Comparison of ENCODE assay signal across 20 cellular contexts in the genomic region with DNA sequence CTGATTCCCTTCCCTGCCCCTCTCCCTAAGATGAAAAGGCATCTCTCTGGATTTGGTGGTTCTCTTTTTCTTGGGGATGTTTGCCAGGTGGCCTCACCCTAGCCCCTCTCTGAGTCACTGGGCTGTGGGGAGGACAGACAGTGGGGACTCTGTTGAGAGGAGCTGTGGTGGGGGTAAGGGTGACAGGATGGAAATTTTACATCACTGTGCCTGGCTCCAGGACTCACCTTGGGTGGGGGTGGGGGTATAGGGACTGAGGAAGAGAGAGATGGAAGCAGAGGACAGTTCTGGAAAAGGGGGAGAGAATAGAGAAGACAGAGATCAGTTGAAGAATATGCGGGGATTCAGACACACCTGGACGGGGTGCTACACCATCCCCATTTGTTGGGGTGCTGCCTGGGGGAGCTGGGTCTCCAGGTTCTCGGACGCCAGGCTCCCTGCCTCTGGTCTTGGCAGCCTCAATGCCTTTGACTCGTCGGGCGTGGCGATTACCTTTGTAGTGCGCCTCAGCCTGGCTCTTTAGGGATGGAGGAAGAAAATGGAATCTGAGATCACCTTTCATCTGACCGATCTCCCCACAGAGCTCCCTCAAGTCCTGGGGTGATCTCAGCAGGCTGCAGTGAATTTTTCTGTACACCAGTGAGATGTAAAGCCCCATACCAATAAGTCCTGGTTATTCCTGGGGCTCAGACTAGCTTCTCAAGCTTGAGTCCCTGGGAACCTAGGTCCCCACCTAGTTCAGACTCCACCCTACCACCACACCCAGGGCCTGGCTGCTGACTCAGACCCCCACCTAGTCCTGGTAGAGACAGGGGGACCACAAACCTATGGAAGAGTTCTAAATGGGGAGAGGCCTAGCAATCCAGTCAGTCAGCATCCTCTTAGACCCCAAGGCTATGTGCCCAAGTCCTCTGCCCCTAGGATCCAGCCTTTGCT. TPM values are rescaled to one million over a fixed set of nuclear protein-coding genes. Genes with fewer than 3 reads are reported as not detected.
DNase-seq lines count a peak whose midpoint lies in the region; ATAC-seq and TF ChIP-seq lines count a peak whose summit lies in the region.
"Had no signal": no experiment of that assay in that cellular context is flagged by ENCODE, and none has a peak within 500 bp of the region (broad histone marks: within the 10 kb centered on the region; RNA-seq: fewer than 3 reads in every experiment).

No MANE protein-coding gene starts in this region.

- no peak overlapping the region for H3K4me3 ChIP-seq in esophagus muscularis mucosa
- H3K4me3 ChIP-seq: GM23338, SK-N-MC had no signal

- H3K9me3 Mint-ChIP-seq in activated CD4-positive, alpha-beta T cell treated with anti-CD3 and anti-CD28 coated beads for 36 hours (ENCODE audit: low read depth) = no peaks in the 10 kb centered on the region
- H3K9me3 Mint-ChIP-seq: activated T-cell treated with anti-CD3 and anti-CD28 coated beads, Interleukin-2, amount 50 U/mL, for 4 hours; GM23338; WTC11 had no signal

- no peak for TF ChIP-seq EP300 in esophagus muscularis mucosa (IDR thresholded peaks at IDR 0.05)

- no peak for TF ChIP-seq POLR2A in esophagus muscularis mucosa (IDR thresholded peaks at IDR 0.05; ENCODE audit: low read depth)

- intact Hi-C loops in activated CD4-positive, alpha-beta T cell treated with anti-CD3 and anti-CD28 coated beads for 36 hours (cut with DNase I, micrococcal nuclease) = no loop called here
- intact Hi-C loops in esophagus muscularis mucosa (cut with DNase I) = no loop called here

- peaks cover 20% of the 10 kb centered on the region for H3K4me1 Mint-ChIP-seq in activated CD4-positive, alpha-beta T cell treated with anti-CD3 and anti-CD28 coated beads for 36 hours

- H3K4me3 Mint-ChIP-seq in activated CD4-positive, alpha-beta T cell treated with anti-CD3 and anti-CD28 coated beads for 36 hours = no peak overlapping the region
- H3K4me3 Mint-ChIP-seq: activated T-cell treated with anti-CD3 and anti-CD28 coated beads, Interleukin-2, amount 50 U/mL, for 4 hours; GM23338; WTC11 had no signal

- H3K9me3 ChIP-seq in esophagus muscularis mucosa = no peaks in the 10 kb centered on the region

- peaks cover 58 to 93% (median 89%) of the 10 kb centered on the region in 4 donors for H3K4me1 ChIP-seq in esophagus muscularis mucosa

- no peaks in the 10 kb centered on the region for H3K36me3 Mint-ChIP-seq in activated CD4-positive, alpha-beta T cell treated with anti-CD3 and anti-CD28 coated beads for 36 hours (ENCODE audit: low read depth)

- H3K27me3 Mint-ChIP-seq in activated CD4-positive, alpha-beta T cell treated with anti-CD3 and anti-CD28 coated beads for 36 hours = no peaks in the 10 kb centered on the region

- DNase-seq in activated CD4-positive, alpha-beta T cell treated with anti-CD3 and anti-CD28 coated beads for 36 hours = peak; percentile 43
- no peak for DNase-seq in activated CD4-positive, alpha-beta T cell treated with anti-CD3 and anti-CD28 coated beads for 1 hour
- DNase-seq in SW480 (ENCODE audit: low spot score) (peak; percentile 72), esophagus muscularis mucosa (ENCODE audit: extremely low spot score) (no peak), substantia nigra (lab: John Stamatoyannopoulos, UW) (no peak), kidney tubule cell (ENCODE audit: low spot score) (no peak), 8988T (no peak), germinal center (ENCODE audit: low spot score) (no peak)
- DNase-seq: ACHN; activated T-cell treated with anti-CD3 and anti-CD28 coated beads, Interleukin-2, amount 50 U/mL, for 4 hours; brain microvascular endothelial cell; midbrain; NCI-H1048; NCI-H524 treated with DMSO at 0.1 percent for 48 hours had no signal

- no peak for TF ChIP-seq CTCF in esophagus muscularis mucosa (IDR thresholded peaks at IDR 0.05)

- H3K27ac ChIP-seq in esophagus muscularis mucosa (replicated peaks in 1 of 4) (peak overlapping the region; percentile 65 to 86 (median 82)), substantia nigra (ENCODE audit: low read depth, low read length, poor library complexity, severe bottlenecking) (peak overlapping the region; percentile 39)
- H3K27ac ChIP-seq: brain microvascular endothelial cell had no signal

- POLR2A ChIA-PET in activated CD4-positive, alpha-beta T cell treated with anti-CD3 and anti-CD28 coated beads for 36 hours (lab: Charles Lee) = interaction anchor here (1.2 kb wide), 1 partner anchor 86 kb away, joined by 3 read pairs; no protein-coding TSS in a partner anchor

- CTCF ChIA-PET in activated CD4-positive, alpha-beta T cell treated with anti-CD3 and anti-CD28 coated beads for 36 hours (lab: Charles Lee) = interaction anchor here (0.5 to 4.5 kb wide), 6 partner anchors 9 to 1382 kb away, joined by 3 to 13 read pairs (median 3); no protein-coding TSS in a partner anchor

- 94% methylated on average over 8 of the region's 10 CpGs for WGBS in esophagus muscularis mucosa

- no peak overlapping the region for H3K27ac Mint-ChIP-seq in activated CD4-positive, alpha-beta T cell treated with anti-CD3 and anti-CD28 coated beads for 36 hours
- H3K27ac Mint-ChIP-seq: GM23338, WTC11 had no signal

- H3K27me3 ChIP-seq in esophagus muscularis mucosa = no peaks in the 10 kb centered on the region
- H3K27me3 ChIP-seq: brain microvascular endothelial cell had no signal

- H3K36me3 ChIP-seq in esophagus muscularis mucosa = no peaks in the 10 kb centered on the region
- H3K36me3 ChIP-seq: brain microvascular endothelial cell had no signal

- peak; percentile 45 for ATAC-seq in activated CD4-positive, alpha-beta T cell treated with anti-CD3 and anti-CD28 coated beads for 36 hours
- ATAC-seq: GM23338, WTC11 had no signal

RNA-seq across cellular contexts. Expression of a gene that starts 9.6 kb away (rescaled TPM):
- 1 to 10 TPM in 1 of 2 experiments, under 1 TPM in 1; 0.98 to 1.7 TPM for total RNA-seq in activated CD4-positive, alpha-beta T cell treated with anti-CD3 and anti-CD28 coated beads for 36 hours
- total RNA-seq in esophagus muscularis mucosa = under 1 TPM in 1 of 4 donors, not detected in 3; 0.66 TPM
- total RNA-seq: endothelial cell of umbilical vein, GM23338, pulmonary artery endothelial cell, temporal lobe had no signal

RNA-seq across cellular contexts. Expression of a gene that starts 10.6 kb away (rescaled TPM):
- under 1 TPM; 0.73 to 0.74 TPM for total RNA-seq in activated CD4-positive, alpha-beta T cell treated with anti-CD3 and anti-CD28 coated beads for 36 hours
- total RNA-seq in esophagus muscularis mucosa = 10 to 100 TPM; 15.7 to 32.6 (median 19.4) TPM

RNA-seq across cellular contexts. Expression of a gene that starts 45.2 kb away (rescaled TPM):
- 10 to 100 TPM; 38.6 to 58.0 TPM for total RNA-seq in activated CD4-positive, alpha-beta T cell treated with anti-CD3 and anti-CD28 coated beads for 36 hours
- 100 to 1,000 TPM; 264 to 785 (median 602) TPM for total RNA-seq in esophagus muscularis mucosa

RNA-seq across cellular contexts. Expression of a gene that starts 49.0 kb away (rescaled TPM):
- 10 to 100 TPM; 95.2 to 98.7 TPM for total RNA-seq in activated CD4-positive, alpha-beta T cell treated with anti-CD3 and anti-CD28 coated beads for 36 hours
- total RNA-seq in esophagus muscularis mucosa = 10 to 100 TPM; 41.1 to 61.9 (median 48.5) TPM

Comparison
In these comparisons a context has a peak if more than half of its experiments do, and no peak if none do; other contexts are left out.
1. DNase-seq: peak in activated CD4-positive, alpha-beta T cell treated with anti-CD3 and anti-CD28 coated beads for 36 hours (single experiment) and SW480 (single experiment); none in activated CD4-positive, alpha-beta T cell treated with anti-CD3 and anti-CD28 coated beads for 1 hour (single experiment), esophagus muscularis mucosa (single experiment), substantia nigra (0 of 49), kidney tubule cell (single experiment), 8988T (single experiment) and germinal center (single experiment).
2. RNA of a gene that starts 10.6 kb away (total RNA-seq): 15.7 to 32.6 TPM in esophagus muscularis mucosa; 0.73 to 0.74 TPM in activated CD4-positive, alpha-beta T cell treated with anti-CD3 and anti-CD28 coated beads for 36 hours; every median in the first group is over 4 times any median in the second.
3. RNA of a gene that starts 45.2 kb away (total RNA-seq): 264 to 785 TPM in esophagus muscularis mucosa; 38.6 to 58.0 TPM in activated CD4-positive, alpha-beta T cell treated with anti-CD3 and anti-CD28 coated beads for 36 hours; every median in the first group is over 4 times any median in the second.